Comparison of ENCODE assay signal across 10 cellular contexts in the genomic region with DNA sequence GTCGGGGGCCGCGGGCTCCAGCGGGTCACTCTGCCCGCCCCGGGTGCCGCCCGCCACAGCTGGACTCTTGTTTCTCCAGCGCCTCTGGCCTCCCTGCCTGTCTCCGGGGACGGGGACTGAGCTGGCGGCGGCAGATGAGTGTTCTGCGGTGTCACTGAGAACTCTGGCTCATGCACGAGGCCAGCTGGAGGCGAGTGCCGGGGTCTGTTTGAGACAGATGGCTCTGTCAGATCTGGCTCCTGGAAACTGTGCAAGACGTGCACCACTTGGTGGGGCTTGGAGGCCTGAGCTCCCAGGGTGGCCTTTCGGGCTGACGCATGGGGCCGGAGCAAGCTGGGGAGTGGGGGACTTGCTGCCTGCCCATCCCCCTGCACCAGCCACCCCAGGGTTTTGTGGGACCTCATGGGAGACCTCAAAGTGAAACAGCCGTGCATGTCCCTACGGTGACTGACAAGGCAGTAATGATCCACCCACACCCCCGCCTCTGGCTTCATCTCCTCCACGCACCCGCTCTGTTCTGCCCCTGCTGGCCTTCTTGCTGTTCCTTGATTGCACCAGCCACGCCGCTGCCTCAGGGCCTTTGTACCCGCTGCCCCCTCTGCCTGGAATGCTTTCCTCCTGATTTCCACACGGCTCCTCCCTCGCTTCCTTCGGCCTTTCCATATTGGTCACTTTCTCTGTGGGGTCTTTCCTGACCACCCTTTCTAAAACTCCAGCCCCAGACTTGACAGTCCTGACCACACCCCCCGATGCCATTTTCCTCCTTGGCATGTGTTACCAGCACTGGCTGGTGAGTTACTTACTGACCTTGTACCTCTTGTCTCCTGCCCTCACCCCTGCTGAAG.
A peak's percentile ranks its signal among the peaks of the same experiment; 100 is the strongest.
DNase-seq lines count a peak whose midpoint lies in the region; ATAC-seq and TF ChIP-seq lines count a peak whose summit lies in the region.
"Had no signal": no experiment of that assay in that cellular context is flagged by ENCODE, and none has a peak within 500 bp of the region (broad histone marks: within the 10 kb centered on the region; RNA-seq: fewer than 3 reads in every experiment).

No MANE protein-coding gene starts in this region.

- 40% methylated on average over 7 of the region's 33 CpGs for WGBS in right lobe of liver (ENCODE audit: insufficient coverage, low coverage, low lambda C conversion rate, missing lambda C conversion rate)
- WGBS in transverse colon (ENCODE audit: low coverage in 1 of 2), 2 donors, result 79 to 83% methylated on average over 1 to 33 of the region's 33 CpGs

- no peaks in the 10 kb centered on the region for H3K9me3 ChIP-seq in right lobe of liver
- no peaks in the 10 kb centered on the region for H3K9me3 ChIP-seq in transverse colon

- H3K4me1 ChIP-seq in right lobe of liver (peaks cover 0 to 68% (median 32%) of the 10 kb centered on the region in 4 donors), transverse colon (peaks cover 5 to 31% (median 16%) of the 10 kb centered on the region in 4 donors)

- intact Hi-C loops in right lobe of liver (cut with DNase I), result no loop called here
- intact Hi-C loops in transverse colon (cut with DNase I; ENCODE audit: low total_unique reads), result no loop called here

- peak; percentile 35 for TF ChIP-seq POLR2A in right lobe of liver (IDR thresholded peaks at IDR 0.05)
- TF ChIP-seq POLR2A in transverse colon (IDR thresholded peaks at IDR 0.05), result no peak

- TF ChIP-seq EP300 in transverse colon (IDR thresholded peaks at IDR 0.05; ENCODE audit: low read depth), result no peak

- ATAC-seq in right lobe of liver, result peak; percentile 8 to 24 (median 16)

- TF ChIP-seq CTCF in right lobe of liver (IDR thresholded peaks at IDR 0.05) (peak in 1 of 4 donors; percentile 11), transverse colon (IDR thresholded peaks at IDR 0.05) (no peak)

- H3K4me3 ChIP-seq in right lobe of liver (peak overlapping the region in 1 of 3 donors; percentile 21), transverse colon (no peak overlapping the region)

- H3K27me3 ChIP-seq in right lobe of liver (no peaks in the 10 kb centered on the region), transverse colon (no peaks in the 10 kb centered on the region)

- in situ Hi-C loops in transverse colon (cut with MboI; ENCODE audit: low pct_ligation_motif_present in 1 of 4, low pct_unique_long_range_greater_than_20kb in 1 of 4, low sequenced_read_pairs in 3 of 4), result loop anchor here in 1 of 4 donors (25.0 kb wide), 1 partner anchor 425 kb away; no protein-coding TSS in a partner anchor

- H3K27ac ChIP-seq in caudate nucleus (ENCODE audit: low read depth, low read length), result peak overlapping the region; percentile 84
- H3K27ac ChIP-seq in right lobe of liver, result peak overlapping the region in 2 of 3 donors; percentile 74 to 91
- H3K27ac ChIP-seq in transverse colon, result peak overlapping the region; percentile 46 to 65 (median 61)

- no peaks in the 10 kb centered on the region for H3K36me3 ChIP-seq in right lobe of liver
- no peaks in the 10 kb centered on the region for H3K36me3 ChIP-seq in transverse colon

- DNase-seq in M059J (ENCODE audit: low read depth) (peak; percentile 60), caudate nucleus (lab: John Stamatoyannopoulos, UW) (peak in 59 of 61 donors; percentile 19 to 85 (median 66)), right lobe of liver (peak in 1 of 3 donors; percentile 72), transverse colon (no peak), islet precursor cell (no peak), NOMO-1 treated with dmso at 0.1 percent for 144 hours (lab: John Stamatoyannopoulos, UW; ENCODE audit: unreplicated experiment) (no peak), NCI-H510A treated with DMSO at 0.1 percent for 48 hours (lab: John Stamatoyannopoulos, UW) (no peak)
- no peak for DNase-seq in central memory CD4-positive, alpha-beta T cell
- DNase-seq: NCI-H1105 treated with DMSO at 0.1 percent for 48 hours; stimulated activated CD4-positive, alpha-beta T cell treated with anti-CD3 and anti-CD28 coated beads, Interleukin-2, amount 100 ng/mL, for 48 hours had no signal

Comparison
In these comparisons a context has a peak if more than half of its experiments do, and no peak if none do; other contexts are left out.
1. DNase-seq: peak in M059J (single experiment) and caudate nucleus (59 of 61); none in transverse colon (single experiment), islet precursor cell (single experiment), NOMO-1 treated with dmso at 0.1 percent for 144 hours (single experiment), central memory CD4-positive, alpha-beta T cell (single experiment) and NCI-H510A treated with DMSO at 0.1 percent for 48 hours (single experiment).
2. Peak in every context shown above with its lines, with median percentiles within 50 percentile points of each other: H3K27ac ChIP-seq.